ENCODE assay signal across 9 cellular contexts in genomic region chr17:42617956-42618431, GRCh38. TPM values are rescaled to one million over a fixed set of nuclear protein-coding genes. Genes with fewer than 3 reads are reported as not detected.
DNase-seq lines count a peak whose midpoint lies in the region; ATAC-seq and TF ChIP-seq lines count a peak whose summit lies in the region.
"Had no signal": no experiment of that assay in that cellular context is flagged by ENCODE, and none has a peak within 500 bp of the region (broad histone marks: within the 10 kb centered on the region; RNA-seq: fewer than 3 reads in every experiment).

No MANE protein-coding gene starts in this region.

- H3K23me2 ChIP-seq in H9 (ENCODE audit: insufficient read length, low read depth, low read length, poor library complexity, severe bottlenecking) = no peaks in the 10 kb centered on the region

- no peak overlapping the region for H3K4me3 Mint-ChIP-seq in memory B cell
- H3K4me3 Mint-ChIP-seq in H9 = no peak overlapping the region

- H3K36me3 ChIP-seq in NT2/D1 (ENCODE audit: insufficient read depth, insufficient read length, low read length) = peaks cover 28% of the 10 kb centered on the region
- H3K36me3 ChIP-seq in MG63 = peaks cover 27% of the 10 kb centered on the region

- no peak overlapping the region for H2AFZ ChIP-seq in H9 (ENCODE audit: low read length)

- H3T11ph ChIP-seq in H9 (ENCODE audit: low read length) = no peak overlapping the region

- H3K9me3 ChIP-seq in NT2/D1 (ENCODE audit: insufficient read depth, low read length) (no peaks in the 10 kb centered on the region), H9 (ENCODE audit: control insufficient read depth, low read depth, low read length) (no peaks in the 10 kb centered on the region), MG63 (no peaks in the 10 kb centered on the region)
- H3K9me3 ChIP-seq: tibial nerve had no signal

- no peaks in the 10 kb centered on the region for H3K4me1 ChIP-seq in NT2/D1 (ENCODE audit: insufficient read depth, insufficient read length)
- H3K4me1 ChIP-seq in H9 (ENCODE audit: insufficient read depth, low read length) = no peaks in the 10 kb centered on the region; the same call in 1 of the 2 replicates

- H3K4me1 Mint-ChIP-seq in memory B cell = peaks cover 11% of the 10 kb centered on the region
- H3K4me1 Mint-ChIP-seq in H9 = peaks cover 12 to 15% of the 10 kb centered on the region in 2 experiments

- H2BK12ac ChIP-seq in H9 (ENCODE audit: insufficient read length, low read depth, low read length) = no peak overlapping the region

- H3K36me3 Mint-ChIP-seq in memory B cell (peaks cover 7% of the 10 kb centered on the region), H9 (ENCODE audit: insufficient read depth in 1 of 3, low read depth in 3 of 3) (peaks cover 22 to 31% (median 30%) of the 10 kb centered on the region in 3 experiments)

- no peak overlapping the region for H3K14ac ChIP-seq in H9 (ENCODE audit: insufficient read depth, low read length)

- H2AK5ac ChIP-seq in H9 (ENCODE audit: insufficient read length, low read length) = no peak overlapping the region

- H3K27me3 Mint-ChIP-seq in memory B cell (no peaks in the 10 kb centered on the region), H9 (ENCODE audit: low read depth) (peaks cover 2% of the 10 kb centered on the region; the same call in 1 of the 2 replicates)

- H3K79me2 ChIP-seq in H9 (ENCODE audit: insufficient read depth, low read length) = no peaks in the 10 kb centered on the region

- H2BK20ac ChIP-seq in H9 (ENCODE audit: low read depth, low read length, poor library complexity, severe bottlenecking) = no peak overlapping the region

- in situ Hi-C loops in GM13976 (cut with MboI; ENCODE audit: low sequenced_read_pairs, unreplicated experiment) = no loop called here

- no peak overlapping the region for H4K91ac ChIP-seq in H9 (ENCODE audit: insufficient read length, low read depth, low read length)

- H4K20me1 ChIP-seq in H9 (ENCODE audit: control insufficient read depth, insufficient read depth, insufficient read length) = no peaks in the 10 kb centered on the region

- no peak overlapping the region for H4K8ac ChIP-seq in H9 (replicated peaks; ENCODE audit: insufficient read length, low read depth, low read length)

- no peaks in the 10 kb centered on the region for H3K79me1 ChIP-seq in H9 (ENCODE audit: insufficient read depth, low read depth, low read length, poor library complexity, severe bottlenecking)

- no peak overlapping the region for H3K4ac ChIP-seq in H9 (ENCODE audit: low read depth, low read length)

- WGBS in H9 (ENCODE audit: extremely low coverage, insufficient read length, low lambda C conversion rate) = no CpG with 5 or more reads among the region's 4 CpGs

- H3K4me3 ChIP-seq in NT2/D1 (ENCODE audit: insufficient read length, low read depth) = no peak overlapping the region
- H3K4me3 ChIP-seq in MG63 = no peak overlapping the region
- H3K4me3 ChIP-seq: tibial nerve had no signal

- ATAC-seq in GM21529 (IDR thresholded peaks at IDR 0.05; ENCODE audit: unreplicated experiment) (peak; percentile 17), memory B cell (ENCODE audit: low read depth) (no peak)

- H4K5ac ChIP-seq in H9 (ENCODE audit: insufficient read length, low read depth, low read length) = no peak overlapping the region

- H3K9ac ChIP-seq in NT2/D1 (ENCODE audit: insufficient read length, low read depth) (peak overlapping the region; percentile 14), H9 (ENCODE audit: extremely low read depth, insufficient read length, low read length) (no peak overlapping the region)

- no peak overlapping the region for H3K27ac ChIP-seq in H9 (ENCODE audit: insufficient read length, low read depth, low read length)
- H3K27ac ChIP-seq: tibial nerve had no signal

- TF ChIP-seq CTCF in GM13976 (IDR thresholded peaks at IDR 0.05; ENCODE audit: borderline replicate concordance, control extremely low read depth, extremely low read depth, insufficient read depth, missing control alignments) (no peak), H9 (conservative IDR thresholded peaks at IDR 0.05) (no peak)

- H3K56ac ChIP-seq in H9 (ENCODE audit: insufficient read length, low read depth, low read length) = no peak overlapping the region

- H3K27me3 ChIP-seq in NT2/D1 (ENCODE audit: insufficient read depth, insufficient read length) (no peaks in the 10 kb centered on the region), H9 (ENCODE audit: insufficient read depth, low read length) (no peaks in the 10 kb centered on the region), MG63 (no peaks in the 10 kb centered on the region)
- H3K27me3 ChIP-seq: tibial nerve had no signal

- H3K18ac ChIP-seq in H9 (ENCODE audit: insufficient read length, low read depth, low read length) = no peak overlapping the region

- no peak overlapping the region for H2BK120ac ChIP-seq in H9 (ENCODE audit: low read depth, low read length, poor library complexity, severe bottlenecking)

- H2BK15ac ChIP-seq in H9 (ENCODE audit: low read depth, low read length) = no peak overlapping the region

- no peak overlapping the region for H2BK5ac ChIP-seq in H9 (ENCODE audit: insufficient read length, low read length)

- no peak overlapping the region for H3K4me2 ChIP-seq in H9 (ENCODE audit: insufficient read depth, insufficient read length, low read length)

- DNase-seq in GM13976 (ENCODE audit: low spot score) (peak; percentile 43), NT2/D1 (ENCODE audit: low read depth, low spot score) (no peak), memory B cell (ENCODE audit: low spot score in 2 of 2) (no peak), NOMO-1 (lab: John Stamatoyannopoulos, UW; ENCODE audit: unreplicated experiment in 2 of 2) (no peak), H9 (no peak), MG63 (no peak)
- no peak for DNase-seq in stimulated activated CD4-positive, alpha-beta T cell treated with anti-CD3 and anti-CD28 coated beads, Interleukin-4, amount 100 ng/mL, for 1 hour

- H3K9me3 Mint-ChIP-seq in memory B cell (no peaks in the 10 kb centered on the region), H9 (no peaks in the 10 kb centered on the region)

- H3K27ac Mint-ChIP-seq in memory B cell (peak overlapping the region; percentile 47), H9 (peak overlapping the region in 1 of 3 experiments; percentile 91; a peak in 2 of 7 replicates)

- H3K23ac ChIP-seq in H9 (ENCODE audit: insufficient read length, low read depth, low read length) = no peak overlapping the region

RNA-seq across cellular contexts. Expression of gene TUBG1, which starts 8.5 kb away (rescaled TPM):
- total RNA-seq in H9 (2021) = 117 and 122 TPM in 2 replicates
- total RNA-seq in MG63 (2014; rRNA removed; shearing (Covaris generic); ENCODE audit: low replicate concordance) = 65.4 and 69.8 TPM in 2 replicates

RNA-seq across cellular contexts. Expression of gene RETREG3, which starts 8.8 kb away (rescaled TPM):
- 47.3 and 51.1 TPM in 2 replicates for total RNA-seq in H9 (2021)
- total RNA-seq in MG63 (2014; rRNA removed; shearing (Covaris generic); ENCODE audit: low replicate concordance) = 46.0 and 47.2 TPM in 2 replicates

RNA-seq across cellular contexts. Expression of gene PSMC3IP, which starts 40.5 kb away (rescaled TPM):
- 36.0 and 37.4 TPM in 2 replicates for total RNA-seq in H9 (2021)
- total RNA-seq in MG63 (2014; rRNA removed; shearing (Covaris generic); ENCODE audit: low replicate concordance) = 5.6 and 29.6 TPM in 2 replicates

RNA-seq across cellular contexts. Expression of gene TUBG2, which starts 41.1 kb away (rescaled TPM):
- 20.4 and 22.0 TPM in 2 replicates for total RNA-seq in H9 (2021)
- 1.4 and 4.0 TPM in 2 replicates for total RNA-seq in MG63 (2014; rRNA removed; shearing (Covaris generic); ENCODE audit: low replicate concordance)

RNA-seq across cellular contexts. Expression of gene MLX, which starts 51.1 kb away (rescaled TPM):
- total RNA-seq in H9 (2021) = 42.1 and 45.3 TPM in 2 replicates
- 19.8 and 40.0 TPM in 2 replicates for total RNA-seq in MG63 (2014; rRNA removed; shearing (Covaris generic); ENCODE audit: low replicate concordance)
